In genomic region chr6:111254779-111255166, GRCh38 we compare ENCODE assay signal across 18 cellular contexts.
DNase-seq lines count a peak whose midpoint lies in the region; ATAC-seq and TF ChIP-seq lines count a peak whose summit lies in the region.
"Had no signal": no experiment of that assay in that cellular context is flagged by ENCODE, and none has a peak within 500 bp of the region (broad histone marks: within the 10 kb centered on the region; RNA-seq: fewer than 3 reads in every experiment).

No MANE protein-coding gene starts in this region.

- peak overlapping the region; percentile 51 for H3K9ac ChIP-seq in HUES64 (ENCODE audit: low read depth, low read length)
- no peak overlapping the region for H3K9ac ChIP-seq in parathyroid adenoma

- no peaks in the 10 kb centered on the region for H3K9me2 ChIP-seq in hepatocyte (replicated peaks; ENCODE audit: insufficient read depth)

- peaks cover 7% of the 10 kb centered on the region; the same call in 1 of the 2 replicates for H3K27me3 ChIP-seq in HUES64 (ENCODE audit: insufficient read depth, low read length)
- H3K27me3 ChIP-seq in hepatocyte: no peaks in the 10 kb centered on the region
- no peaks in the 10 kb centered on the region for H3K27me3 ChIP-seq in parathyroid adenoma (ENCODE audit: control insufficient read depth, insufficient read depth, low read length)
- H3K27me3 ChIP-seq: SJSA1 had no signal

- H3K79me2 ChIP-seq in hepatocyte (peaks cover 3% of the 10 kb centered on the region), parathyroid adenoma (peaks cover 2% of the 10 kb centered on the region)

- 24% methylated on average over 6 of the region's 6 CpGs for whole genome bisulfite sequencing in HUES64
- 70% methylated on average over 6 of the region's 6 CpGs for WGBS in hepatocyte (ENCODE audit: low lambda C conversion rate, missing lambda C conversion rate)

- no peak overlapping the region for H2AFZ ChIP-seq in hepatocyte
- H2AFZ ChIP-seq in parathyroid adenoma: peak overlapping the region; percentile 2

- H3K4me3 ChIP-seq in HUES64 (ENCODE audit: low read length) (peak overlapping the region; percentile 33), hepatocyte (no peak overlapping the region), parathyroid adenoma (ENCODE audit: low read depth, low read length) (no peak overlapping the region)
- H3K4me3 ChIP-seq: SJSA1 had no signal

- no peak for ATAC-seq in HG02973 (IDR thresholded peaks at IDR 0.05; ENCODE audit: unreplicated experiment)
- ATAC-seq: Right ventricle myocardium inferior had no signal

- DNase-seq in ELF-1 (ENCODE audit: low read depth, low spot score): peak; percentile 30
- no peak for DNase-seq in hepatocyte (ENCODE audit: low spot score)
- DNase-seq in NCI-H526 treated with DMSO at 0.1 percent for 48 hours (lab: John Stamatoyannopoulos, UW): no peak
- DNase-seq in ACHN: no peak
- DNase-seq: CD8-positive, alpha-beta memory T cell; DMS53; HCEC 1CT; Kasumi-1; NCI-H1694 treated with DMSO at 0.1 percent for 48 hours; NCI-H2081 treated with DMSO at 0.1 percent for 48 hours; NCI-H2171 treated with DMSO at 0.1 percent for 48 hours; NCI-H524 treated with DMSO at 0.1 percent for 48 hours had no signal

- no peak overlapping the region for H3K4me2 ChIP-seq in hepatocyte
- no peak overlapping the region for H3K4me2 ChIP-seq in parathyroid adenoma (ENCODE audit: low read length)

- no peaks in the 10 kb centered on the region for H4K20me1 ChIP-seq in hepatocyte (ENCODE audit: insufficient read depth, poor library complexity, severe bottlenecking)

- peaks cover 43% of the 10 kb centered on the region for H3K4me1 ChIP-seq in HUES64 (ENCODE audit: insufficient read depth, low read length)
- H3K4me1 ChIP-seq in hepatocyte (ENCODE audit: insufficient read depth): peaks cover 8% of the 10 kb centered on the region
- H3K4me1 ChIP-seq in parathyroid adenoma: peaks cover 13% of the 10 kb centered on the region

- H3K9me3 ChIP-seq in HUES64 (ENCODE audit: insufficient read depth, low read depth, low read length): no peaks in the 10 kb centered on the region
- H3K9me3 ChIP-seq in hepatocyte (ENCODE audit: low read depth): no peaks in the 10 kb centered on the region
- H3K9me3 ChIP-seq in parathyroid adenoma (ENCODE audit: control insufficient read depth, low read length): no peaks in the 10 kb centered on the region
- H3K9me3 ChIP-seq: SJSA1 had no signal

- peak overlapping the region; percentile 95 for H3K27ac ChIP-seq in HUES64 (ENCODE audit: low read depth, low read length)
- H3K27ac ChIP-seq in hepatocyte: peak overlapping the region; percentile 58
- no peak overlapping the region for H3K27ac ChIP-seq in parathyroid adenoma
- H3K27ac ChIP-seq: C4-2B, SJSA1 had no signal

- H3K36me3 ChIP-seq in HUES64 (ENCODE audit: insufficient read depth, low read length) (no peaks in the 10 kb centered on the region), hepatocyte (replicated peaks; ENCODE audit: insufficient read depth, low read depth) (no peaks in the 10 kb centered on the region), parathyroid adenoma (ENCODE audit: control insufficient read depth, insufficient read depth, low read length) (no peaks in the 10 kb centered on the region)
- H3K36me3 ChIP-seq: SJSA1 had no signal

- TF ChIP-seq CTCF in hepatocyte (IDR thresholded peaks at IDR 0.05; ENCODE audit: poor library complexity): no peak
- no peak for TF ChIP-seq CTCF in parathyroid adenoma (IDR thresholded peaks at IDR 0.05)

- in situ Hi-C loops in ACHN (cut with HindIII; ENCODE audit: low pct_ligation_motif_present, low pct_unique_long_range_greater_than_20kb, low sequenced_read_pairs): no loop called here
